Comparison of ENCODE assay signal across 18 cellular contexts in genomic region chr7:6290345-6290744, GRCh38. TPM values are rescaled to one million over a fixed set of nuclear protein-coding genes. Genes with fewer than 3 reads are reported as not detected.
A peak's percentile ranks its signal among the peaks of the same experiment; 100 is the strongest.
DNase-seq lines count a peak whose midpoint lies in the region; ATAC-seq, FAIRE-seq and TF ChIP-seq lines count a peak whose summit lies in the region.
"Had no signal": no experiment of that assay in that cellular context is flagged by ENCODE, and none has a peak within 500 bp of the region (broad histone marks: within the 10 kb centered on the region; RNA-seq: fewer than 3 reads in every experiment).

No MANE protein-coding gene starts in this region.

- CTCF ChIA-PET in HCT116 (lab: Charles Lee), result no interaction called here

- no peak overlapping the region for H3K14ac ChIP-seq in mesenchymal stem cell (ENCODE audit: low read length in 2 of 2)

- peak overlapping the region; percentile 2; the same call in 1 of the 2 replicates for H3K9ac ChIP-seq in HCT116 (ENCODE audit: low read length)
- H3K9ac ChIP-seq in mesenchymal stem cell (ENCODE audit: low read length), result peak overlapping the region; percentile 39

- no peak for TF ChIP-seq RAD21 in HCT116 (IDR thresholded peaks at IDR 0.05; ENCODE audit: low read depth)

- no peak overlapping the region for H3K27ac Mint-ChIP-seq in activated naive CD4-positive, alpha-beta T cell treated with anti-CD3 and anti-CD28 coated beads, Interleukin-2, amount 50 U/mL, for 72 hours
- H3K27ac Mint-ChIP-seq in activated CD4-positive, alpha-beta T cell treated with anti-CD3 and anti-CD28 coated beads, Interleukin-2, amount 10 ng/mL, durations not matched to agents 24 days and 14 days, result no peak overlapping the region
- H3K27ac Mint-ChIP-seq: immature natural killer cell, memory B cell had no signal

- H3K27me3 ChIP-seq in HCT116 (ENCODE audit: insufficient read depth, low read length), result no peaks in the 10 kb centered on the region
- no peaks in the 10 kb centered on the region for H3K27me3 ChIP-seq in mesenchymal stem cell (ENCODE audit: control insufficient read depth in 1 of 2, insufficient read depth in 1 of 2, low read length in 2 of 2)
- H3K27me3 ChIP-seq in pancreas, result no peaks in the 10 kb centered on the region

- intact Hi-C loops in HCT116 (cut with micrococcal nuclease) (no loop called here), pancreas (cut with DNase I) (no loop called here)
- intact Hi-C loops in activated CD4-positive, alpha-beta T cell treated with anti-CD3 and anti-CD28 coated beads, Interleukin-2, amount 10 ng/mL, durations not matched to agents 24 days and 14 days (cut with micrococcal nuclease), result no loop called here

- peaks cover 1% of the 10 kb centered on the region for H3K27me3 Mint-ChIP-seq in activated CD4-positive, alpha-beta T cell treated with anti-CD3 and anti-CD28 coated beads, Interleukin-2, amount 10 ng/mL, durations not matched to agents 24 days and 14 days
- H3K27me3 Mint-ChIP-seq: memory B cell had no signal

- H3K4ac ChIP-seq in mesenchymal stem cell (ENCODE audit: low read depth in 1 of 2, low read length in 2 of 2), result peak overlapping the region in 1 of 2 experiments; percentile 15

- H3K9me3 Mint-ChIP-seq in activated naive CD4-positive, alpha-beta T cell treated with anti-CD3 and anti-CD28 coated beads, Interleukin-2, amount 50 U/mL, for 72 hours, result no peaks in the 10 kb centered on the region
- no peaks in the 10 kb centered on the region for H3K9me3 Mint-ChIP-seq in activated CD4-positive, alpha-beta T cell treated with anti-CD3 and anti-CD28 coated beads, Interleukin-2, amount 10 ng/mL, durations not matched to agents 24 days and 14 days
- H3K9me3 Mint-ChIP-seq: immature natural killer cell, neural crest cell had no signal

- BruUV-seq in HCT116 (replicated peaks; lab: Mats Ljungman, UMichigan), result no TSS peak

- no peaks in the 10 kb centered on the region for H3K79me2 ChIP-seq in HCT116 (ENCODE audit: insufficient read depth, low read length)

- peak overlapping the region; percentile 30; the same call in 1 of the 2 replicates for H3K27ac ChIP-seq in HCT116 (ENCODE audit: low read depth, low read length)
- no peak overlapping the region for H3K27ac ChIP-seq in mesenchymal stem cell (ENCODE audit: low read length, poor library complexity, severe bottlenecking)
- H3K27ac ChIP-seq in pancreas, result no peak overlapping the region

- TF ChIP-seq POLR2A in HCT116 (IDR thresholded peaks at IDR 0.05; ENCODE audit: borderline replicate concordance, extremely low read depth, insufficient read depth, insufficient read length), result no peak

- H2AK5ac ChIP-seq in mesenchymal stem cell (ENCODE audit: low read length, severe bottlenecking), result no peak overlapping the region

- H2AFZ ChIP-seq in HCT116 (ENCODE audit: low read depth, low read length, poor library complexity, severe bottlenecking) (peak overlapping the region; percentile 95), mesenchymal stem cell (ENCODE audit: low read depth, low read length) (peak overlapping the region; percentile 36)

- ATAC-seq in HCT116 (peak; percentile 68), SK-N-SH treated with all-trans-retinoic acid at 6 μM for 48 hours (peak; percentile 31; the same call in 2 of the 3 replicates), pancreas (no peak)
- ATAC-seq in activated naive CD4-positive, alpha-beta T cell treated with anti-CD3 and anti-CD28 coated beads, Interleukin-2, amount 50 U/mL, for 72 hours, result no peak
- ATAC-seq: right cardiac atrium had no signal

- no peaks in the 10 kb centered on the region for H3K79me1 ChIP-seq in mesenchymal stem cell (replicated peaks; ENCODE audit: low read length, poor library complexity, severe bottlenecking)

- H3K23ac ChIP-seq in mesenchymal stem cell (ENCODE audit: low read length in 2 of 2), result no peak overlapping the region

- H2BK5ac ChIP-seq in mesenchymal stem cell (ENCODE audit: low read depth, low read length, poor library complexity, severe bottlenecking), result no peak overlapping the region

- POLR2A ChIA-PET in HCT116 (lab: Charles Lee), result no interaction called here

- H3K4me1 Mint-ChIP-seq in activated CD4-positive, alpha-beta T cell treated with anti-CD3 and anti-CD28 coated beads, Interleukin-2, amount 10 ng/mL, durations not matched to agents 24 days and 14 days, result no peaks in the 10 kb centered on the region
- H3K4me1 Mint-ChIP-seq: immature natural killer cell, neural crest cell had no signal

- H3K4me2 ChIP-seq in HCT116 (ENCODE audit: low read length) (peak overlapping the region; percentile 29), mesenchymal stem cell (ENCODE audit: low read length, poor library complexity, severe bottlenecking) (no peak overlapping the region)

- H4K91ac ChIP-seq in mesenchymal stem cell (ENCODE audit: low read length), result no peak overlapping the region

- no peak overlapping the region for H2BK12ac ChIP-seq in mesenchymal stem cell (ENCODE audit: low read length in 2 of 2)

- no peak overlapping the region for H2BK120ac ChIP-seq in mesenchymal stem cell (ENCODE audit: low read depth, low read length)

- no peaks in the 10 kb centered on the region for H3K36me3 ChIP-seq in HCT116 (ENCODE audit: control insufficient read depth in 1 of 2, insufficient read depth in 2 of 2, low read length in 2 of 2)
- H3K36me3 ChIP-seq in mesenchymal stem cell (ENCODE audit: control insufficient read depth in 1 of 2, insufficient read depth in 2 of 2, low read depth in 1 of 2, low read length in 2 of 2), result no peaks in the 10 kb centered on the region
- H3K36me3 ChIP-seq in pancreas, result no peaks in the 10 kb centered on the region

- H3K4me3 Mint-ChIP-seq in activated CD4-positive, alpha-beta T cell treated with anti-CD3 and anti-CD28 coated beads, Interleukin-2, amount 10 ng/mL, durations not matched to agents 24 days and 14 days, result no peak overlapping the region
- H3K4me3 Mint-ChIP-seq: immature natural killer cell, memory B cell, neural crest cell had no signal

- no peak for FAIRE-seq in D721Med (lab: Jason Lieb, UNC)
- no peak for FAIRE-seq in pancreas (lab: Jason Lieb, UNC)
- FAIRE-seq: endothelial cell of umbilical vein had no signal

- peak overlapping the region; percentile 40 for H2BK15ac ChIP-seq in mesenchymal stem cell (ENCODE audit: low read depth, poor library complexity, severe bottlenecking)

- DNase-seq in AG08395 (ENCODE audit: low spot score) (peak; percentile 26), HCT116 (ENCODE audit: low read depth, low spot score) (no peak), mesenchymal stem cell (no peak), D721Med (ENCODE audit: insufficient read length, low spot score) (no peak), pancreas (no peak)
- no peak for DNase-seq in activated naive CD4-positive, alpha-beta T cell treated with anti-CD3 and anti-CD28 coated beads, Interleukin-2, amount 50 U/mL, for 72 hours (ENCODE audit: low spot score in 2 of 2)
- DNase-seq in activated CD4-positive, alpha-beta T cell treated with anti-CD3 and anti-CD28 coated beads, Interleukin-2, amount 10 ng/mL, durations not matched to agents 24 days and 14 days, result no peak
- DNase-seq: activated gamma-delta T cell; immature natural killer cell; NCI-H1417; NCI-H2227 treated with DMSO at 0.1 percent for 48 hours; right cardiac atrium; stimulated activated CD4-positive, alpha-beta T cell treated with anti-CD3 and anti-CD28 coated beads, Interleukin-2, amount 100 ng/mL, for 24 hours; T-helper 2 cell had no signal

- no peaks in the 10 kb centered on the region for H3K9me2 ChIP-seq in HCT116 (ENCODE audit: insufficient read depth)

- H3K4me1 ChIP-seq in HCT116 (ENCODE audit: control insufficient read depth in 1 of 2, insufficient read depth in 2 of 2, low read length in 2 of 2) (peaks cover 0 to 16% of the 10 kb centered on the region in 2 experiments; a peak in 3 of 4 replicates), mesenchymal stem cell (ENCODE audit: control insufficient read depth, insufficient read depth, low read depth, low read length) (peaks cover 8% of the 10 kb centered on the region), pancreas (no peaks in the 10 kb centered on the region)

- H4K20me1 ChIP-seq in HCT116 (ENCODE audit: insufficient read depth), result no peaks in the 10 kb centered on the region

- RAD21 ChIA-PET in HCT116 (lab: Charles Lee; ENCODE audit: low non-redundant PET in 1 of 2, low total read pairs in 2 of 2, uncharacterized antibody in 2 of 2, unreplicated experiment in 2 of 2), result no interaction called here

- H3K9me3 ChIP-seq in HCT116 (ENCODE audit: control insufficient read depth in 1 of 2, insufficient read depth in 1 of 2, low read depth in 1 of 2, low read length in 2 of 2) (no peaks in the 10 kb centered on the region), mesenchymal stem cell (ENCODE audit: control insufficient read depth, low read length) (no peaks in the 10 kb centered on the region), pancreas (no peaks in the 10 kb centered on the region)

- 67% methylated on average over 8 of the region's 8 CpGs for WGBS in mesenchymal stem cell
- 82 to 87% methylated on average over 8 of the region's 8 CpGs for WGBS in pancreas, 2 donors

- peak overlapping the region; percentile 37 to 42 for H3K18ac ChIP-seq in mesenchymal stem cell (ENCODE audit: low read depth in 1 of 2, low read length in 2 of 2)

- no peaks in the 10 kb centered on the region for H3K36me3 Mint-ChIP-seq in activated naive CD4-positive, alpha-beta T cell treated with anti-CD3 and anti-CD28 coated beads, Interleukin-2, amount 50 U/mL, for 72 hours
- H3K36me3 Mint-ChIP-seq in activated CD4-positive, alpha-beta T cell treated with anti-CD3 and anti-CD28 coated beads, Interleukin-2, amount 10 ng/mL, durations not matched to agents 24 days and 14 days (ENCODE audit: low read depth), result no peaks in the 10 kb centered on the region
- H3K36me3 Mint-ChIP-seq: immature natural killer cell had no signal

- H3K4me3 ChIP-seq in HCT116 (replicated peaks in 1 of 2; ENCODE audit: low read depth in 1 of 2, low read length in 2 of 2) (no peak overlapping the region), mesenchymal stem cell (ENCODE audit: insufficient read depth in 1 of 2, low read depth in 1 of 2, low read length in 2 of 2) (no peak overlapping the region), pancreas (no peak overlapping the region)

- TF ChIP-seq CTCF in HCT116 (IDR thresholded peaks at IDR 0.05 in 2 of 3, conservative IDR thresholded peaks at IDR 0.05 in 1 of 3; ENCODE audit: borderline replicate concordance in 1 of 3, insufficient read depth in 1 of 3, low read depth in 2 of 3, low read length in 2 of 3) (no peak), D721Med (IDR thresholded peaks at IDR 0.05; ENCODE audit: insufficient read depth, missing control alignments) (no peak), pancreas (IDR thresholded peaks at IDR 0.05) (no peak)

- peak overlapping the region; percentile 71 for H4K8ac ChIP-seq in mesenchymal stem cell (ENCODE audit: low read length)

RNA-seq across cellular contexts. Expression of gene CYTH3, which starts 17.9 kb away (rescaled TPM):
- total RNA-seq in HCT116 (2021; ENCODE audit: unreplicated experiment), result 16.7 TPM
- 15.1 and 15.6 TPM in 2 replicates for polyA plus RNA-seq in HCT116 (2012)
- 29.0 TPM for polyA plus RNA-seq in mesenchymal stem cell (2013, experiment 1 of 2)
- polyA plus RNA-seq in mesenchymal stem cell (2013, experiment 2 of 2), result 33.4 TPM
- 1 to 10 TPM; 1.2 to 2.4 TPM for total RNA-seq in activated naive CD4-positive, alpha-beta T cell treated with anti-CD3 and anti-CD28 coated beads, Interleukin-2, amount 50 U/mL, for 72 hours
- total RNA-seq in pancreas, result 10 to 100 TPM in 1 of 6 donors, 1 to 10 TPM in 5; 3.4 to 12.5 (median 4.5) TPM
- polyA plus RNA-seq in pancreas, result 1 to 10 TPM; 4.0 to 5.4 TPM
- total RNA-seq in activated CD4-positive, alpha-beta T cell treated with anti-CD3 and anti-CD28 coated beads, Interleukin-2, amount 10 ng/mL, durations not matched to agents 24 days and 14 days, result 0.65 and 1.3 TPM in 2 replicates

RNA-seq across cellular contexts. Expression of gene FAM220A, which starts 58.4 kb away (rescaled TPM):
- total RNA-seq in HCT116 (2021; ENCODE audit: unreplicated experiment), result 17.4 TPM
- 12.0 and 13.3 TPM in 2 replicates for polyA plus RNA-seq in HCT116 (2012)
- 14.7 TPM for polyA plus RNA-seq in mesenchymal stem cell (2013, experiment 1 of 2)
- polyA plus RNA-seq in mesenchymal stem cell (2013, experiment 2 of 2), result 14.3 TPM
- total RNA-seq in activated naive CD4-positive, alpha-beta T cell treated with anti-CD3 and anti-CD28 coated beads, Interleukin-2, amount 50 U/mL, for 72 hours, result 10 to 100 TPM in 1 of 2 donors, 1 to 10 TPM in 1; 6.6 to 12.4 TPM
- total RNA-seq in pancreas, result 1 to 10 TPM; 5.9 to 9.9 (median 8.2) TPM
- 1 to 10 TPM; 3.2 to 4.7 TPM for polyA plus RNA-seq in pancreas
- 7.8 and 9.3 TPM in 2 replicates for total RNA-seq in activated CD4-positive, alpha-beta T cell treated with anti-CD3 and anti-CD28 coated beads, Interleukin-2, amount 10 ng/mL, durations not matched to agents 24 days and 14 days

Comparison
In these comparisons a context has a peak if more than half of its experiments do, and no peak if none do; other contexts are left out.
1. ATAC-seq: peak in HCT116 (single experiment) and SK-N-SH treated with all-trans-retinoic acid at 6 μM for 48 hours (single experiment); none in activated naive CD4-positive, alpha-beta T cell treated with anti-CD3 and anti-CD28 coated beads, Interleukin-2, amount 50 U/mL, for 72 hours (0 of 2) and pancreas (0 of 4).